In the genomic region with DNA sequence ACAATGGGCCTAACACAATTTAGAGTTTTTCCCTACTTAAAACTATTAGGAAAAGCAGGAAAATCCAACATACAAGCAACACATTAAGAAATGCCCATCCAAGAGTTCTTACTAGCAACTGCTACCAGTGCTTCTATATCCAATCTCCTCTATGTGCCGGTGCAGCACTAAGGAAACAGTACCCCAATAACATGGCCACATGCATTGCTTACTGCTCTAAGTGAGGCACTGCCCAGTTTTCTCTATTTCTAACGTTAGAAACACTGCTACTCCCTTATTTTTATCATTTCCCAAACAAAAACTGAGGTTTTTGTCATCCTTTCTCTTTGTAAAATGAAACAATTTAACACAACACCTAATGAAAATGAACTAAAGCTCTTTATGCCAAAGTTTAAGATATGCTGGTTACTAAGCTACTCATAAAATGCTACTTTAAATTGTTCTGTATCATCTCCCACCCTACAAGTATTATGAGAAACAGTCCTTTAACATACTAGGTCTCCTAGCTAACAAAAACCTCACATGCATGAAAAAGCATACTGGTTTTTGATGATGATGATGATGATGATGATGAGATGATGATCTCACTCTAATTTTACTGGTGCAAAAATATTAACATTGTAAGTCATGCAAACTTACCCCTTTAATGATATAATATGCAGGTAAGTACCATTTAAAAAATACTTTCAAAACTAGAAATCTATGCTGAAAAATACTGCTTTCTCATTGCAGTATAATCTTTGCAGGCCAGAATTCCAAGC, we compare ENCODE assay signal across 1 cellular context.
TF ChIP-seq lines count a peak whose summit lies in the region.

No MANE protein-coding gene starts in this region.

TF ChIP-seq in WTC11, 78 proteins besides CTCF, POLR2A, EP300 and RAD21 (continued from another document):
- TF ChIP-seq, protein P1, sequence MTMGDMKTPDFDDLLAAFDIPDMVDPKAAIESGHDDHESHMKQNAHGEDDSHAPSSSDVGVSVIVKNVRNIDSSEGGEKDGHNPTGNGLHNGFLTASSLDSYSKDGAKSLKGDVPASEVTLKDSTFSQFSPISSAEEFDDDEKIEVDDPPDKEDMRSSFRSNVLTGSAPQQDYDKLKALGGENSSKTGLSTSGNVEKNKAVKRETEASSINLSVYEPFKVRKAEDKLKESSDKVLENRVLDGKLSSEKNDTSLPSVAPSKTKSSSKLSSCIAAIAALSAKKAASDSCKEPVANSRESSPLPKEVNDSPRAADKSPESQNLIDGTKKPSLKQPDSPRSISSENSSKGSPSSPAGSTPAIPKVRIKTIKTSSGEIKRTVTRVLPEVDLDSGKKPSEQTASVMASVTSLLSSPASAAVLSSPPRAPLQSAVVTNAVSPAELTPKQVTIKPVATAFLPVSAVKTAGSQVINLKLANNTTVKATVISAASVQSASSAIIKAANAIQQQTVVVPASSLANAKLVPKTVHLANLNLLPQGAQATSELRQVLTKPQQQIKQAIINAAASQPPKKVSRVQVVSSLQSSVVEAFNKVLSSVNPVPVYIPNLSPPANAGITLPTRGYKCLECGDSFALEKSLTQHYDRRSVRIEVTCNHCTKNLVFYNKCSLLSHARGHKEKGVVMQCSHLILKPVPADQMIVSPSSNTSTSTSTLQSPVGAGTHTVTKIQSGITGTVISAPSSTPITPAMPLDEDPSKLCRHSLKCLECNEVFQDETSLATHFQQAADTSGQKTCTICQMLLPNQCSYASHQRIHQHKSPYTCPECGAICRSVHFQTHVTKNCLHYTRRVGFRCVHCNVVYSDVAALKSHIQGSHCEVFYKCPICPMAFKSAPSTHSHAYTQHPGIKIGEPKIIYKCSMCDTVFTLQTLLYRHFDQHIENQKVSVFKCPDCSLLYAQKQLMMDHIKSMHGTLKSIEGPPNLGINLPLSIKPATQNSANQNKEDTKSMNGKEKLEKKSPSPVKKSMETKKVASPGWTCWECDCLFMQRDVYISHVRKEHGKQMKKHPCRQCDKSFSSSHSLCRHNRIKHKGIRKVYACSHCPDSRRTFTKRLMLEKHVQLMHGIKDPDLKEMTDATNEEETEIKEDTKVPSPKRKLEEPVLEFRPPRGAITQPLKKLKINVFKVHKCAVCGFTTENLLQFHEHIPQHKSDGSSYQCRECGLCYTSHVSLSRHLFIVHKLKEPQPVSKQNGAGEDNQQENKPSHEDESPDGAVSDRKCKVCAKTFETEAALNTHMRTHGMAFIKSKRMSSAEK (CRISPR knock-in tag; IDR thresholded peaks at IDR 0.05; ENCODE audit: borderline replicate concordance), result no peak
- TF ChIP-seq ZNF121 (CRISPR knock-in tag; IDR thresholded peaks at IDR 0.05) (no peak), KAT7 (CRISPR knock-in tag; IDR thresholded peaks at IDR 0.05; ENCODE audit: borderline replicate concordance) (no peak), NFATC4 (CRISPR knock-in tag; IDR thresholded peaks at IDR 0.05) (no peak), GTF2I (CRISPR knock-in tag; conservative IDR thresholded peaks at IDR 0.05) (no peak), ZNF263 (CRISPR knock-in tag; IDR thresholded peaks at IDR 0.05; ENCODE audit: low read depth) (no peak)
- TF ChIP-seq, protein P2, sequence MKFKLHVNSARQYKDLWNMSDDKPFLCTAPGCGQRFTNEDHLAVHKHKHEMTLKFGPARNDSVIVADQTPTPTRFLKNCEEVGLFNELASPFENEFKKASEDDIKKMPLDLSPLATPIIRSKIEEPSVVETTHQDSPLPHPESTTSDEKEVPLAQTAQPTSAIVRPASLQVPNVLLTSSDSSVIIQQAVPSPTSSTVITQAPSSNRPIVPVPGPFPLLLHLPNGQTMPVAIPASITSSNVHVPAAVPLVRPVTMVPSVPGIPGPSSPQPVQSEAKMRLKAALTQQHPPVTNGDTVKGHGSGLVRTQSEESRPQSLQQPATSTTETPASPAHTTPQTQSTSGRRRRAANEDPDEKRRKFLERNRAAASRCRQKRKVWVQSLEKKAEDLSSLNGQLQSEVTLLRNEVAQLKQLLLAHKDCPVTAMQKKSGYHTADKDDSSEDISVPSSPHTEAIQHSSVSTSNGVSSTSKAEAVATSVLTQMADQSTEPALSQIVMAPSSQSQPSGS (CRISPR knock-in tag; IDR thresholded peaks at IDR 0.05; ENCODE audit: borderline replicate concordance, low read depth), result no peak
